ENCODE assay signal across 1 cellular context in the genomic region with DNA sequence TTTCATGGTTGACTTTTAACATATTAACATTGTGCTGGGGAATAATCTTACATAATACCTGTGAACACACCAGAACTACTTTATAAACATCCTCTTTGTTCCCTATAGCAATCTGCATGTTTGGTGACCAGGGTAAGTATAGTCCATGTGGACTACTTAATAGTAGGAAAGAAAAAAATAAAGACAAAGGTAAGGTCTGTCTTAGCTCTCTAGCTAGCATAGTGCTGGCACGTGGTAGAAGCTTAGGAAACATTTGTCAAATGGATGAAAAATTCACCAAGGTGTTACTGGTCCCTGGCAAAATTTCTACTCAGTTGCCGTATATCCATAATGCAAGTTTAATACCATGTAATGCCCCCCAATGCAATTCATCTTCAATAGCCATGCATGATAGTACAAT.
TF ChIP-seq lines count a peak whose summit lies in the region.

No MANE protein-coding gene starts in this region.

TF ChIP-seq in SK-N-SH, 30 proteins besides CTCF, POLR2A, EP300 and RAD21 (continued from another document):
- TF ChIP-seq ZBTB33 (IDR thresholded peaks at IDR 0.05; ENCODE audit: borderline replicate concordance, low read depth) (no peak), SMC3 (IDR thresholded peaks at IDR 0.05; ENCODE audit: low read depth, low read length) (no peak), FOXJ3 (CRISPR knock-in tag; IDR thresholded peaks at IDR 0.05) (no peak), NRF1 (IDR thresholded peaks at IDR 0.05; ENCODE audit: low read depth, low read length) (no peak)
